In the genomic region with DNA sequence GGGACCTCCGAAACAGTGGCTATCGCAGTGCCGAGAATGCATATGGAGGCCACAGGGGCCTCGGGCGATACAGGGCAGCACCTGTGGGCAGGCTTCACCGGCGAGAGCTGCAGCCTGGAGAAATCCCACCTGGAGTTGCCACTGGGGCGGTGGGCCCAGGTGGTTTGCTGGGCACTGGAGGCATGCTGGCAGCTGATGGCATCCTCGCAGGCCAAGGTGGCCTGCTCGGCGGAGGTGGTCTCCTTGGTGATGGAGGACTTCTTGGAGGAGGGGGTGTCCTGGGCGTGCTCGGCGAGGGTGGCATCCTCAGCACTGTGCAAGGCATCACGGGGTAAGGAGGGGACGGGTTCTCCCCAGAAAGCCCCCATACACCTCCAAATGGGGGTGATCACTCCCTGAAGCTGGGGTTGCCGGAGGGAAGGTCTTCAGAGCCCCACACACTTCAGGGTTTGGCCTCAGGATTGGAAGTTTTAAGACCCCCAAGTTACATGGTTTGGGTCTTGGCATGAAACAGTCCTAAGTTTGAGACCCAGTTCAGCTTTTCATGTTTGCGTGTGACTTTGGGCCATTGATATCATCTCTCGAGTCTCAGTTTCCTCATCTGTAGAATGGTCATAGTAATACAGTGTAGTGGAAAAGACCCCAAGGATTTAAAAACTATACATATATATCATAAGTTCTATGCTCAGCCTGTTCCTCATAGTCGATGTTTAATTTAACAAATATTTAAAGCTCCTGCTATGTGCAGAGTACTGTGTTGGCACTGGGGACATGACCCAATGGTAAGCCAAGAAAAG, we compare ENCODE assay signal across 30 cellular contexts. TPM values are rescaled to one million over a fixed set of nuclear protein-coding genes. Genes with fewer than 3 reads are reported as not detected.
DNase-seq lines count a peak whose midpoint lies in the region; ATAC-seq, FAIRE-seq and TF ChIP-seq lines count a peak whose summit lies in the region.
"Had no signal": no experiment of that assay in that cellular context is flagged by ENCODE, and none has a peak within 500 bp of the region (broad histone marks: within the 10 kb centered on the region; RNA-seq: fewer than 3 reads in every experiment).

No MANE protein-coding gene starts in this region.

- ATAC-seq in K562 (no peak), GM21717 (IDR thresholded peaks at IDR 0.05; ENCODE audit: unreplicated experiment) (no peak)
- ATAC-seq: GM12878 had no signal

- TF ChIP-seq POLR2A in K562 (conservative IDR thresholded peaks at IDR 0.05) (no peak), spleen (IDR thresholded peaks at IDR 0.05) (no peak)

- peaks cover 7% of the 10 kb centered on the region; the same call in 1 of the 2 replicates for H4K20me1 ChIP-seq in K562 (replicated peaks; ENCODE audit: control insufficient read depth, insufficient read depth, low read length)
- H4K20me1 ChIP-seq: BLaER1 had no signal

- H3K9me3 ChIP-seq in K562 (replicated peaks; ENCODE audit: control insufficient read depth, insufficient read depth, low read depth, low read length) (no peaks in the 10 kb centered on the region), kidney (ENCODE audit: control insufficient read depth in 1 of 2, low read length in 2 of 2) (no peaks in the 10 kb centered on the region), spleen (no peaks in the 10 kb centered on the region)
- H3K9me3 ChIP-seq: BE2C, BLaER1 had no signal

- H3K27me3 ChIP-seq in K562 (ENCODE audit: control insufficient read depth in 2 of 2, insufficient read depth in 2 of 2, low read length in 2 of 2) (peaks cover 14 to 41% of the 10 kb centered on the region in 2 experiments; a peak in 4 of 5 replicates), spleen (replicated peaks in 1 of 7) (no peaks in the 10 kb centered on the region)
- H3K27me3 ChIP-seq: BLaER1 had no signal

- no peaks in the 10 kb centered on the region for H3K79me2 ChIP-seq in K562 (ENCODE audit: control insufficient read depth, insufficient read depth, low read length)

- DNase-seq in K562 (ENCODE audit: extremely low read depth in 1 of 4, low spot score in 3 of 4) (no peak), kidney (peak; percentile 49), spleen (peak; percentile 62), Kasumi-1 (lab: John Stamatoyannopoulos, UW) (no peak)
- DNase-seq: 8988T; ACHN; BE2C; C1 segment of cervical spinal cord; CD4-positive, alpha-beta memory T cell; CD4-positive, CD25-positive, alpha-beta regulatory T cell; CD8-positive, alpha-beta memory T cell; COR-L47; DMS 273 treated with DMSO at 0.1 percent for 48 hours; DMS153; DMS53; DMS79; DND-41; EL; GDM1 had no signal

- FAIRE-seq in K562 (lab: Jason Lieb, UNC) (no peak), kidney (lab: Jason Lieb, UNC) (no peak)
- FAIRE-seq: A204.1, GM12878, GM12892, GM18507 had no signal

- peaks cover 0 to 5% of the 10 kb centered on the region in 2 experiments; a peak in 1 of 5 replicates for H3K4me1 ChIP-seq in K562 (replicated peaks in 1 of 2; ENCODE audit: control insufficient read depth in 2 of 2, insufficient read depth in 2 of 2, low read length in 2 of 2)
- H3K4me1 ChIP-seq in kidney (ENCODE audit: control insufficient read depth in 1 of 2, insufficient read depth in 1 of 2, low read depth in 1 of 2, low read length in 2 of 2) = no peaks in the 10 kb centered on the region
- H3K4me1 ChIP-seq in spleen = no peaks in the 10 kb centered on the region
- H3K4me1 ChIP-seq: BE2C, BLaER1 had no signal

- no peak overlapping the region for H2AFZ ChIP-seq in K562 (ENCODE audit: low read depth, low read length)

- TF ChIP-seq RAD21 in K562 (CRISPR knock-in tag; conservative IDR thresholded peaks at IDR 0.05 in 1 of 2, IDR thresholded peaks at IDR 0.05 in 1 of 2) = no peak

- H3K27ac ChIP-seq in K562 (ENCODE audit: extremely low read depth, low read depth, low read length) (no peak overlapping the region), kidney (ENCODE audit: low read depth in 2 of 2, low read length in 2 of 2) (no peak overlapping the region), spleen (no peak overlapping the region)
- H3K27ac ChIP-seq: BLaER1 had no signal

- no peaks in the 10 kb centered on the region for H3K36me3 ChIP-seq in K562 (ENCODE audit: control insufficient read depth, insufficient read depth, low read length)
- no peaks in the 10 kb centered on the region for H3K36me3 ChIP-seq in kidney (ENCODE audit: control insufficient read depth in 1 of 2, insufficient read depth in 2 of 2, low read length in 2 of 2)
- H3K36me3 ChIP-seq in spleen = no peaks in the 10 kb centered on the region
- H3K36me3 ChIP-seq: BE2C, BLaER1 had no signal

- H3K9me1 ChIP-seq in K562 (ENCODE audit: control insufficient read depth, insufficient read depth, low read length) = no peaks in the 10 kb centered on the region

- H3K4me3 ChIP-seq in K562 (no peak overlapping the region), kidney (ENCODE audit: low read length in 2 of 2) (no peak overlapping the region), spleen (no peak overlapping the region)
- H3K4me3 ChIP-seq: BLaER1, GM12878 had no signal

- H3K4me2 ChIP-seq in K562 (ENCODE audit: insufficient read depth, low read length) = no peak overlapping the region
- H3K4me2 ChIP-seq: BLaER1 had no signal

- TF ChIP-seq CTCF in K562 (IDR thresholded peaks at IDR 0.05 in 2 of 3, conservative IDR thresholded peaks at IDR 0.05 in 1 of 3; ENCODE audit: insufficient read depth in 2 of 3, low read depth in 1 of 3, low read length in 3 of 3) (no peak), kidney (IDR thresholded peaks at IDR 0.05; ENCODE audit: borderline replicate concordance, extremely low read depth, insufficient read depth) (no peak), spleen (IDR thresholded peaks at IDR 0.05 in 8 of 11, conservative IDR thresholded peaks at IDR 0.05 in 3 of 11) (no peak)

- WGBS in K562 (ENCODE audit: insufficient coverage, low coverage, missing lambda C conversion rate) = 9% methylated on average over 20 of the region's 20 CpGs
- 79 to 95% (median 90%) methylated on average over 16 to 20 of the region's 20 CpGs for WGBS in spleen, 5 donors

- intact Hi-C loops in K562 (cut with micrococcal nuclease) = no loop called here
- intact Hi-C loops in kidney (cut with DNase I) = no loop called here
- intact Hi-C loops in spleen (cut with DNase I; ENCODE audit: low total_unique reads) = no loop called here

- no peak for TF ChIP-seq EP300 in K562 (IDR thresholded peaks at IDR 0.05; ENCODE audit: low read length)

- in situ Hi-C loops in K562 (cut with MboI) = no loop called here

- POLR2A ChIA-PET in K562 (lab: Yijun Ruan, JAX) = no interaction called here

- no TSS peak for BruUV-seq in K562 (replicated peaks; lab: Mats Ljungman, UMichigan)

- CTCF ChIA-PET in K562 (lab: Yijun Ruan, JAX; ENCODE audit: low intra/inter-chr PET ratio) = interaction anchor here (0.7 kb wide), 1 partner anchor 11 kb away, joined by 4 read pairs; no protein-coding TSS in a partner anchor

- H3K9ac ChIP-seq in K562 (ENCODE audit: insufficient read depth in 1 of 2, low read depth in 2 of 2, low read length in 2 of 2) (no peak overlapping the region), kidney (ENCODE audit: low read length in 2 of 2) (no peak overlapping the region)
- H3K9ac ChIP-seq: BLaER1 had no signal

RNA-seq across cellular contexts. Expression of a gene that starts 4.3 kb away (rescaled TPM):
- not detected in 2 replicates for total RNA-seq in K562 (2011; cell fraction: chromatin; rRNA removed; ENCODE audit: low replicate concordance)
- total RNA-seq in K562 (2011; cell fraction: nucleolus; rRNA removed) = not detected in 2 replicates
- total RNA-seq in K562 (2011; cell fraction: nucleoplasm; rRNA removed) = not detected in 2 replicates
- not detected in 2 replicates for total RNA-seq in K562 (2014; rRNA removed)
- total RNA-seq in K562 (2014; rRNA removed; fragmentation: Illumina TruSeq; extraction: Trizol) = not detected in 2 replicates
- total RNA-seq in K562 (2015; rRNA removed; fragmentation: Illumina TruSeq; extraction: Trizol) = not detected in 2 replicates
- not detected in 2 replicates for total RNA-seq in K562 (2021)
- not detected in 2 replicates for polyA plus RNA-seq in K562 (2011; rRNA removed)
- polyA plus RNA-seq in K562 (2011; cell fraction: cytosol; rRNA removed) = not detected in 2 replicates
- not detected in 2 replicates for polyA plus RNA-seq in K562 (2011; cell fraction: nucleus; rRNA removed)
- not detected in 2 replicates for polyA plus RNA-seq in K562 (2012)
- not detected in 2 replicates for polyA plus RNA-seq in K562 (2014; fragmentation: Illumina TruSeq; extraction: Trizol)
- polyA plus RNA-seq in K562 (2014; fragmentation: Nextera tagmentation; extraction: Ambion mirVana) = not detected
- not detected in 2 replicates for polyA plus RNA-seq in K562 (2014; rRNA removed)
- polyA minus RNA-seq in K562 (2011; rRNA and poly(A)+ RNA removed) = not detected in 2 replicates
- polyA minus RNA-seq in K562 (2011; cell fraction: cytosol; rRNA and poly(A)+ RNA removed) = not detected in 2 replicates
- polyA minus RNA-seq in K562 (2011; cell fraction: nucleus; rRNA and poly(A)+ RNA removed) = not detected in 2 replicates
- total RNA-seq in kidney = not detected
- not detected for polyA plus RNA-seq in kidney (ENCODE audit: insufficient read depth, low read depth, low replicate concordance)
- not detected for total RNA-seq in spleen
- polyA plus RNA-seq in spleen = not detected
- total RNA-seq: A673; CD4-positive, alpha-beta memory T cell; CD4-positive, CD25-positive, alpha-beta regulatory T cell; CD8-positive, alpha-beta memory T cell; Daoy; G401; GM12878 had no signal
- polyA plus RNA-seq: AG04450; CD14-positive monocyte; CD4-positive, alpha-beta memory T cell; CD4-positive, CD25-positive, alpha-beta regulatory T cell; CD8-positive, alpha-beta memory T cell had no signal

RNA-seq across cellular contexts. Expression of a gene that starts 30.0 kb away (rescaled TPM):
- total RNA-seq in K562 (2011; cell fraction: chromatin; rRNA removed; ENCODE audit: low replicate concordance) = not detected in 2 replicates
- total RNA-seq in K562 (2011; cell fraction: nucleolus; rRNA removed) = not detected in 2 replicates
- total RNA-seq in K562 (2011; cell fraction: nucleoplasm; rRNA removed) = not detected in 2 replicates
- total RNA-seq in K562 (2014; rRNA removed) (not detected in 2 replicates), K562 (2014; rRNA removed; fragmentation: Illumina TruSeq; extraction: Trizol) (not detected in 2 replicates), K562 (2015; rRNA removed; fragmentation: Illumina TruSeq; extraction: Trizol) (not detected in 2 replicates), K562 (2021) (not detected in 2 replicates), kidney (not detected), spleen (not detected)
- polyA plus RNA-seq in K562 (2011; rRNA removed) (not detected in 2 replicates), K562 (2014; fragmentation: Illumina TruSeq; extraction: Trizol) (not detected in 2 replicates), K562 (2014; fragmentation: Nextera tagmentation; extraction: Ambion mirVana) (not detected), K562 (2014; rRNA removed) (not detected in 2 replicates), kidney (ENCODE audit: insufficient read depth, low read depth, low replicate concordance) (not detected), spleen (not detected)
- not detected in 2 replicates for polyA plus RNA-seq in K562 (2011; cell fraction: cytosol; rRNA removed)
- polyA plus RNA-seq in K562 (2011; cell fraction: nucleus; rRNA removed) = not detected in 2 replicates
- not detected in 2 replicates for polyA plus RNA-seq in K562 (2012)
- polyA minus RNA-seq in K562 (2011; rRNA and poly(A)+ RNA removed) = not detected in 2 replicates
- not detected in 2 replicates for polyA minus RNA-seq in K562 (2011; cell fraction: cytosol; rRNA and poly(A)+ RNA removed)
- polyA minus RNA-seq in K562 (2011; cell fraction: nucleus; rRNA and poly(A)+ RNA removed) = not detected in 2 replicates
- total RNA-seq: A673; CD4-positive, alpha-beta memory T cell; CD4-positive, CD25-positive, alpha-beta regulatory T cell; CD8-positive, alpha-beta memory T cell; Daoy; G401; GM12878 had no signal
- polyA plus RNA-seq: AG04450; CD14-positive monocyte; CD4-positive, alpha-beta memory T cell; CD4-positive, CD25-positive, alpha-beta regulatory T cell; CD8-positive, alpha-beta memory T cell; GM12878 had no signal

RNA-seq across cellular contexts. Expression of a gene that starts 52.3 kb away (rescaled TPM):
- not detected in 2 replicates for total RNA-seq in K562 (2011; cell fraction: chromatin; rRNA removed; ENCODE audit: low replicate concordance)
- not detected in 2 replicates for total RNA-seq in K562 (2011; cell fraction: nucleolus; rRNA removed)
- total RNA-seq in K562 (2011; cell fraction: nucleoplasm; rRNA removed) = not detected in 2 replicates
- total RNA-seq in K562 (2014; rRNA removed) (not detected in 2 replicates), K562 (2014; rRNA removed; fragmentation: Illumina TruSeq; extraction: Trizol) (not detected in 2 replicates), K562 (2015; rRNA removed; fragmentation: Illumina TruSeq; extraction: Trizol) (not detected in 2 replicates), K562 (2021) (not detected in 2 replicates), kidney (not detected), spleen (not detected)
- polyA plus RNA-seq in K562 (2011; rRNA removed) (not detected in 2 replicates), K562 (2014; fragmentation: Illumina TruSeq; extraction: Trizol) (not detected in 2 replicates), K562 (2014; fragmentation: Nextera tagmentation; extraction: Ambion mirVana) (not detected), K562 (2014; rRNA removed) (not detected in 2 replicates), kidney (ENCODE audit: insufficient read depth, low read depth, low replicate concordance) (not detected), spleen (not detected)
- polyA plus RNA-seq in K562 (2011; cell fraction: cytosol; rRNA removed) = not detected in 2 replicates
- not detected in 2 replicates for polyA plus RNA-seq in K562 (2011; cell fraction: nucleus; rRNA removed)
- polyA plus RNA-seq in K562 (2012) = not detected in 2 replicates
- not detected in 2 replicates for polyA minus RNA-seq in K562 (2011; rRNA and poly(A)+ RNA removed)
- polyA minus RNA-seq in K562 (2011; cell fraction: cytosol; rRNA and poly(A)+ RNA removed) = not detected in 2 replicates
- polyA minus RNA-seq in K562 (2011; cell fraction: nucleus; rRNA and poly(A)+ RNA removed) = not detected in 2 replicates
- total RNA-seq: A673; CD4-positive, alpha-beta memory T cell; CD4-positive, CD25-positive, alpha-beta regulatory T cell; CD8-positive, alpha-beta memory T cell; Daoy; G401; GM12878 had no signal
- polyA plus RNA-seq: AG04450; CD14-positive monocyte; CD4-positive, alpha-beta memory T cell; CD4-positive, CD25-positive, alpha-beta regulatory T cell; CD8-positive, alpha-beta memory T cell; GM12878 had no signal

Comparison
In these comparisons a context has a peak if more than half of its experiments do, and no peak if none do; other contexts are left out.
1. DNase-seq: peak in kidney (single experiment) and spleen (single experiment); none in K562 (0 of 4) and Kasumi-1 (0 of 2).